In the genomic region with DNA sequence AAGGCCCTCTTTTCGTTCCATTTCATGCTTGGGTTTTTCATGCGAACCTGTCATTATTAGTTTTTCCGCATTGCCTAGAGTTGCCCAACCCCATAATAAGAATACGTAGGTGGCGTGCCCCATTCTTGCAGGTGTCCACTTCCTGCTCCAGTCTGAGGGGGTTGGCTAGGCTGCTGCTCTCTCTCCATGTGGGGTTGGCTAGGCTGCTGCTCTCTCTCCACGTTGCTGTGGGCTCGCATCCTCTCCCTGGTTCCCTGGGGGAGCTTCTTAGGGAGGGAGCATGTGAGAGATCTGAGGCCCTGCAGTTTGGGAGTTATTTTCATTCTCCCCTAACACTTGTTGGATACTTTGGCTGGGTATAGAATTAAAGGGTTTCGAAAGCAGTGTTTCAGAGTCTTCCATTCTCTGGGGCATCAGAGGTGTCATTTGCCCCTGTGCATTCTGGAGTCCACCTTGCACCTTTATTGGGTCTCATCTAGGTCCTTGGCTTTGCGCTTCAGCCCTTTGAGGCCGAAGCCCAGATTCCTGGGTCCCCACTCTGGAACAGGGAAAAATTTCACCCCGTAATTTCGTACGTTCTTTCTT, we compare ENCODE assay signal across 23 cellular contexts. TPM values are rescaled to one million over a fixed set of nuclear protein-coding genes. Genes with fewer than 3 reads are reported as not detected.
DNase-seq lines count a peak whose midpoint lies in the region; ATAC-seq and TF ChIP-seq lines count a peak whose summit lies in the region.
"Had no signal": no experiment of that assay in that cellular context is flagged by ENCODE, and none has a peak within 500 bp of the region (broad histone marks: within the 10 kb centered on the region; RNA-seq: fewer than 3 reads in every experiment).

No MANE protein-coding gene starts in this region.

- POLR2A ChIA-PET in OCI-LY7 (lab: Charles Lee): no interaction called here

- H3K9me3 ChIP-seq in OCI-LY7 (ENCODE audit: low read length): peaks cover 25% of the 10 kb centered on the region
- H3K9me3 ChIP-seq: pancreas had no signal

- no peak overlapping the region for H3K27ac ChIP-seq in OCI-LY7 (ENCODE audit: low read depth, low read length, poor library complexity, severe bottlenecking)
- H3K27ac ChIP-seq: 22Rv1, BLaER1, brain microvascular endothelial cell, left lung, pancreas, thoracic aorta had no signal

- peaks cover 98% of the 10 kb centered on the region for H3K36me3 ChIP-seq in OCI-LY7 (ENCODE audit: insufficient read depth, low read length)

- peaks cover 76% of the 10 kb centered on the region for H3K79me2 ChIP-seq in OCI-LY7 (ENCODE audit: insufficient read depth, low read depth, low read length)

- peaks cover 58 to 85% of the 10 kb centered on the region in 2 donors for H3K36me3 Mint-ChIP-seq in CD14-positive monocyte

- BruUV-seq in OCI-LY7 (replicated peaks; lab: Mats Ljungman, UMichigan): TSS peak; percentile 60

- TF ChIP-seq CTCF in CD14-positive monocyte (IDR thresholded peaks at IDR 0.05): no peak
- no peak for TF ChIP-seq CTCF in OCI-LY7 (conservative IDR thresholded peaks at IDR 0.05; ENCODE audit: low read length)
- no peak for TF ChIP-seq CTCF in omental fat pad (IDR thresholded peaks at IDR 0.05)

- no peak overlapping the region for H3K4me3 Mint-ChIP-seq in CD14-positive monocyte
- H3K4me3 Mint-ChIP-seq: T-cell had no signal

- peak overlapping the region in 5 of 7 donors; percentile 2 to 73 (median 26) for H3K27ac Mint-ChIP-seq in CD14-positive monocyte
- H3K27ac Mint-ChIP-seq: T-cell had no signal

- intact Hi-C loops in CD14-positive monocyte (cut with micrococcal nuclease) (no loop called here), OCI-LY7 (cut with micrococcal nuclease; ENCODE audit: unreplicated experiment) (no loop called here)

- ATAC-seq in omental fat pad (ENCODE audit: low FRiP score) (no peak), HG03108 (IDR thresholded peaks at IDR 0.05; ENCODE audit: unreplicated experiment) (no peak)
- ATAC-seq: esophagus mucosa, left lung, mucosa of descending colon, pancreas, T-cell had no signal

- no peak overlapping the region for H3K4me3 ChIP-seq in OCI-LY7 (ENCODE audit: low read depth, low read length, poor library complexity, severe bottlenecking)
- H3K4me3 ChIP-seq: BLaER1, left lung, mucosa of descending colon, pancreas, thoracic aorta had no signal

- no peak overlapping the region for H2AFZ ChIP-seq in OCI-LY7 (ENCODE audit: low read length)

- CTCF ChIA-PET in OCI-LY7 (lab: Charles Lee; ENCODE audit: unreplicated experiment): no interaction called here

- peaks cover 13% of the 10 kb centered on the region for H3K4me1 ChIP-seq in OCI-LY7 (ENCODE audit: insufficient read depth, low read length, poor library complexity, severe bottlenecking)

- H4K20me1 ChIP-seq in OCI-LY7 (ENCODE audit: insufficient read depth, low read length): peaks cover 31% of the 10 kb centered on the region

- H3K9me3 Mint-ChIP-seq in CD14-positive monocyte: peaks cover 5 to 16% (median 10%) of the 10 kb centered on the region in 7 donors

- DNase-seq in DMS 273 (lab: John Stamatoyannopoulos, UW; ENCODE audit: unreplicated experiment): peak; percentile 39
- DNase-seq in DMS 273 treated with DMSO at 0.1 percent for 48 hours (lab: John Stamatoyannopoulos, UW): no peak
- DNase-seq in CD14-positive monocyte (ENCODE audit: low spot score): peak; percentile 11
- peak; percentile 40 for DNase-seq in OCI-LY7 (ENCODE audit: low spot score)
- DNase-seq in omental fat pad (ENCODE audit: low spot score): peak; percentile 12
- no peak for DNase-seq in AG20443 (ENCODE audit: low spot score)
- DNase-seq in effector CD4-positive, alpha-beta T cell: no peak
- DNase-seq: activated naive CD4-positive, alpha-beta T cell; brain microvascular endothelial cell; EL; HCEC 1CT; left lung; mucosa of descending colon; NCI-H1694 treated with DMSO at 0.1 percent for 48 hours; NK-92 treated with Interleukin-12 subunit alpha and Interleukin-12 subunit beta, amount 100 ng/mL, for 24 hours; stimulated activated CD4-positive, alpha-beta T cell treated with anti-CD3 and anti-CD28 coated beads, Interleukin-2, amount 100 ng/mL, for 48 hours had no signal

- H3K9me2 ChIP-seq in OCI-LY7 (ENCODE audit: insufficient read depth, low read length): no peaks in the 10 kb centered on the region

- H3K4me1 Mint-ChIP-seq in CD14-positive monocyte: peaks cover 48% of the 10 kb centered on the region

- H3K4me2 ChIP-seq in OCI-LY7 (ENCODE audit: low read length): no peak overlapping the region
- H3K4me2 ChIP-seq: BLaER1 had no signal

- peaks cover 0 to 3% (median 0%) of the 10 kb centered on the region in 3 donors for H3K27me3 Mint-ChIP-seq in CD14-positive monocyte (ENCODE audit: low read depth in 3 of 3)
- H3K27me3 Mint-ChIP-seq: T-cell had no signal

RNA-seq across cellular contexts. Expression of a gene that starts 8.6 kb away (rescaled TPM):
- polyA plus RNA-seq in CD14-positive monocyte: 10 to 100 TPM in 1 of 2 donors, 1 to 10 TPM in 1; 6.9 to 10.6 TPM
- 33.3 and 33.4 TPM in 2 replicates for total RNA-seq in OCI-LY7 (2014; rRNA removed; shearing (Covaris generic))
- total RNA-seq in OCI-LY7 (2022) (30.7 and 32.2 TPM in 2 replicates), omental fat pad (10 to 100 TPM in 2 of 4 donors, 1 to 10 TPM in 2; 5.1 to 17.2 (median 8.8) TPM)

RNA-seq across cellular contexts. Expression of a gene that starts 12.0 kb away (rescaled TPM):
- 100 to 1,000 TPM; 580 to 603 TPM for polyA plus RNA-seq in CD14-positive monocyte
- 125 and 163 TPM in 2 replicates for total RNA-seq in OCI-LY7 (2014; rRNA removed; shearing (Covaris generic))
- total RNA-seq in OCI-LY7 (2022): 311 and 322 TPM in 2 replicates
- 100 to 1,000 TPM; 273 to 440 (median 369) TPM for total RNA-seq in omental fat pad

RNA-seq across cellular contexts. Expression of a gene that starts 14.6 kb away (rescaled TPM):
- 100 to 1,000 TPM in 1 of 2 donors, 10 to 100 TPM in 1; 99.8 to 104 TPM for polyA plus RNA-seq in CD14-positive monocyte
- 92.8 and 99.5 TPM in 2 replicates for total RNA-seq in OCI-LY7 (2014; rRNA removed; shearing (Covaris generic))
- total RNA-seq in OCI-LY7 (2022) (46.3 and 50.0 TPM in 2 replicates), omental fat pad (10 to 100 TPM; 47.1 to 95.5 (median 71.7) TPM)

RNA-seq across cellular contexts. Expression of a gene that starts 45.6 kb away (rescaled TPM):
- polyA plus RNA-seq in CD14-positive monocyte: 100 to 1,000 TPM; 262 to 316 TPM
- 197 and 201 TPM in 2 replicates for total RNA-seq in OCI-LY7 (2014; rRNA removed; shearing (Covaris generic))
- total RNA-seq in OCI-LY7 (2022) (131 and 154 TPM in 2 replicates), omental fat pad (100 to 1,000 TPM; 285 to 404 (median 308) TPM)

RNA-seq across cellular contexts. Expression of a gene that starts 55.2 kb away (rescaled TPM):
- polyA plus RNA-seq in CD14-positive monocyte: not detected
- total RNA-seq in OCI-LY7 (2014; rRNA removed; shearing (Covaris generic)): 0.22 and 0.31 TPM in 2 replicates
- total RNA-seq in OCI-LY7 (2022) (0.53 and 0.80 TPM in 2 replicates), omental fat pad (1 to 10 TPM; 1.9 to 5.5 (median 2.9) TPM)

Comparison
In these comparisons a context has a peak if more than half of its experiments do, and no peak if none do; other contexts are left out.
1. DNase-seq: peak in DMS 273 (single experiment), CD14-positive monocyte (single experiment), OCI-LY7 (single experiment) and omental fat pad (single experiment); none in DMS 273 treated with DMSO at 0.1 percent for 48 hours (single experiment), AG20443 (single experiment) and effector CD4-positive, alpha-beta T cell (single experiment).